ENCODE assay signal across 27 cellular contexts in the genomic region with DNA sequence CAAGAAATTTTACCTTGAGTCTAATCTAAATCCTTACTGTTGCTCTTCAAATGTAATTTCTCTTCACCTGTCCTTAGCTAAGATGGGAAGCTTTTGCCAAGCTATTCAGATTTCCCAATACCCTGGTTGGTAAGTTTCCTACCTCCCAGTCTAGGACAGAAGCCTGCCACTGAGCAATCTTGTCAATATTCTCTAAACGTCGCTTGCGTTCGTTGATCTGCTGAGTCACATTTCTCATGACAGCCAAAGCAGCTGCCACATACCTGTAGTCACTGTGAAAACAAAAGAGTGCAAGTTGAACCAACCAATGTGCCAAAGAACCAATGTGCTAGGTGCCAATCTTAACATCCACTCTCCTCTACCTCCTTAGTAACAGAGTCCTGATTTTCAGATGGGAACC.
"Had no signal": no experiment of that assay in that cellular context is flagged by ENCODE, and none has a peak within 500 bp of the region (broad histone marks: within the 10 kb centered on the region; RNA-seq: fewer than 3 reads in every experiment).

No MANE protein-coding gene starts in this region.

- H3K36me3 ChIP-seq: thyroid gland, transverse colon, uterus had no signal

- H3K27ac Mint-ChIP-seq: stimulated activated effector memory CD8-positive, alpha-beta T cell treated with anti-CD3 and anti-CD28 coated beads, Interleukin-12 subunit alpha, Interleukin-12 subunit beta, amount 100 ng/mL, for 72 hours; stimulated activated memory B cell treated with anti-CD40 and anti-IgM and Interleukin-4, amounts not matched to agents 10 μg/mL and 1 μg/mL and 100 μg/mL, for 72 hours; stimulated activated naive B cell treated with anti-CD40 and anti-IgM and Interleukin-4, amounts not matched to agents 10 μg/mL and 1 μg/mL and 100 μg/mL, for 72 hours; stimulated activated naive CD8-positive, alpha-beta T cell treated with anti-CD3 and anti-CD28 coated beads, Interleukin-15, amount 100 ng/mL, for 72 hours; stimulated activated naive CD8-positive, alpha-beta T cell treated with anti-CD3 and anti-CD28 coated beads, Interleukin-15, Interleukin-2, amounts not matched to agents 100 ng/mL and 50 ng/mL, for 24 hours; type B pancreatic cell had no signal

- DNase-seq: stimulated activated CD4-positive, alpha-beta T cell treated with anti-CD3 and anti-CD28 coated beads, Interleukin-2, amount 100 ng/mL, for 48 hours; stimulated activated CD4-positive, alpha-beta T cell treated with anti-CD3 and anti-CD28 coated beads, Interleukin-4, amount 100 ng/mL, for 1 hour; stimulated activated CD4-positive, alpha-beta T cell treated with anti-CD3 and anti-CD28 coated beads, Interleukin-4, amount 100 ng/mL, for 24 hours; stimulated activated CD4-positive, alpha-beta T cell treated with anti-CD3 and anti-CD28 coated beads, Interleukin-4, amount 100 ng/mL, for 4 hours; stimulated activated CD8-positive, alpha-beta memory T cell treated with anti-CD3 and anti-CD28 coated beads, Interleukin-4, amount 100 ng/mL, for 48 hours; stimulated activated naive B cell treated with anti-CD40 and anti-IgM and Interleukin-4, amounts not matched to agents 10 μg/mL and 1 μg/mL and 100 μg/mL, for 72 hours; stimulated activated naive CD4-positive, alpha-beta T cell; stimulated activated naive CD8-positive, alpha-beta T cell treated with anti-CD3 and anti-CD28 coated beads, Interleukin-15, amount 100 ng/mL, for 72 hours; stimulated activated naive CD8-positive, alpha-beta T cell treated with anti-CD3 and anti-CD28 coated beads, Interleukin-15, Interleukin-2, amounts not matched to agents 100 U/mL and 50 U/mL, for 24 hours; stomach; substantia nigra; testis; thyroid gland; tibial artery; transverse colon; trophoblast cell; upper lobe of left lung; upper lobe of right lung; uterus had no signal

- H3K27ac ChIP-seq: stomach, suprapubic skin, testis, thoracic aorta, thyroid gland, tibial artery, tibial nerve, transverse colon, upper lobe of left lung, upper lobe of right lung, uterus, vagina had no signal

- ATAC-seq: stimulated activated effector memory CD8-positive, alpha-beta T cell treated with anti-CD3 and anti-CD28 coated beads, Interleukin-12 subunit alpha, Interleukin-12 subunit beta, amount 100 ng/mL, for 72 hours; stimulated activated memory B cell treated with anti-CD40 and anti-IgM and Interleukin-4, amounts not matched to agents 10 μg/mL and 1 μg/mL and 100 μg/mL, for 72 hours; stimulated activated naive B cell treated with anti-CD40 and anti-IgM and Interleukin-4, amounts not matched to agents 10 μg/mL and 1 μg/mL and 100 μg/mL, for 72 hours; stimulated activated naive CD8-positive, alpha-beta T cell treated with anti-CD3 and anti-CD28 coated beads, Interleukin-15, amount 100 ng/mL, for 72 hours; stimulated activated naive CD8-positive, alpha-beta T cell treated with anti-CD3 and anti-CD28 coated beads, Interleukin-15, Interleukin-2, amounts not matched to agents 100 U/mL and 50 U/mL, for 24 hours; upper lobe of right lung had no signal

- H3K4me3 Mint-ChIP-seq: stimulated activated effector memory CD8-positive, alpha-beta T cell treated with anti-CD3 and anti-CD28 coated beads, Interleukin-12 subunit alpha, Interleukin-12 subunit beta, amount 100 ng/mL, for 72 hours; stimulated activated memory B cell treated with anti-CD40 and anti-IgM and Interleukin-4, amounts not matched to agents 10 μg/mL and 1 μg/mL and 100 μg/mL, for 72 hours; stimulated activated naive B cell treated with anti-CD40 and anti-IgM and Interleukin-4, amounts not matched to agents 10 μg/mL and 1 μg/mL and 100 μg/mL, for 72 hours; stimulated activated naive CD8-positive, alpha-beta T cell treated with anti-CD3 and anti-CD28 coated beads, Interleukin-15, amount 100 ng/mL, for 72 hours; stimulated activated naive CD8-positive, alpha-beta T cell treated with anti-CD3 and anti-CD28 coated beads, Interleukin-15, Interleukin-2, amounts not matched to agents 100 ng/mL and 50 ng/mL, for 24 hours; type B pancreatic cell had no signal

- H3K4me1 Mint-ChIP-seq: stimulated activated effector memory CD8-positive, alpha-beta T cell treated with anti-CD3 and anti-CD28 coated beads, Interleukin-12 subunit alpha, Interleukin-12 subunit beta, amount 100 ng/mL, for 72 hours; stimulated activated memory B cell treated with anti-CD40 and anti-IgM and Interleukin-4, amounts not matched to agents 10 μg/mL and 1 μg/mL and 100 μg/mL, for 72 hours; stimulated activated naive B cell treated with anti-CD40 and anti-IgM and Interleukin-4, amounts not matched to agents 10 μg/mL and 1 μg/mL and 100 μg/mL, for 72 hours; stimulated activated naive CD8-positive, alpha-beta T cell treated with anti-CD3 and anti-CD28 coated beads, Interleukin-15, amount 100 ng/mL, for 72 hours had no signal

- H3K4me1 ChIP-seq: stomach, suprapubic skin, testis, thyroid gland, tibial artery, tibial nerve, transverse colon, upper lobe of left lung, upper lobe of right lung, uterus, vagina had no signal

- H3K27me3 Mint-ChIP-seq: stimulated activated memory B cell treated with anti-CD40 and anti-IgM and Interleukin-4, amounts not matched to agents 10 μg/mL and 1 μg/mL and 100 μg/mL, for 72 hours; stimulated activated naive B cell treated with anti-CD40 and anti-IgM and Interleukin-4, amounts not matched to agents 10 μg/mL and 1 μg/mL and 100 μg/mL, for 72 hours; stimulated activated naive CD8-positive, alpha-beta T cell treated with anti-CD3 and anti-CD28 coated beads, Interleukin-15, amount 100 ng/mL, for 72 hours; stimulated activated naive CD8-positive, alpha-beta T cell treated with anti-CD3 and anti-CD28 coated beads, Interleukin-15, Interleukin-2, amounts not matched to agents 100 ng/mL and 50 ng/mL, for 24 hours; type B pancreatic cell had no signal

- H3K4me3 ChIP-seq: stomach, suprapubic skin, testis, thoracic aorta, thyroid gland, tibial artery, tibial nerve, transverse colon, upper lobe of left lung, upper lobe of right lung, uterus, vagina had no signal

- H3K27me3 ChIP-seq: suprapubic skin, testis, thyroid gland, tibial artery, transverse colon, upper lobe of left lung, upper lobe of right lung, uterus, vagina had no signal

- H3K9me3 ChIP-seq: stomach, suprapubic skin, testis, thoracic aorta, thyroid gland, tibial artery, tibial nerve, transverse colon, upper lobe of left lung, upper lobe of right lung, uterus, vagina had no signal

- H3K9me3 Mint-ChIP-seq: stimulated activated effector memory CD8-positive, alpha-beta T cell treated with anti-CD3 and anti-CD28 coated beads, Interleukin-12 subunit alpha, Interleukin-12 subunit beta, amount 100 ng/mL, for 72 hours; stimulated activated memory B cell treated with anti-CD40 and anti-IgM and Interleukin-4, amounts not matched to agents 10 μg/mL and 1 μg/mL and 100 μg/mL, for 72 hours; stimulated activated naive B cell treated with anti-CD40 and anti-IgM and Interleukin-4, amounts not matched to agents 10 μg/mL and 1 μg/mL and 100 μg/mL, for 72 hours; stimulated activated naive CD8-positive, alpha-beta T cell treated with anti-CD3 and anti-CD28 coated beads, Interleukin-15, amount 100 ng/mL, for 72 hours; stimulated activated naive CD8-positive, alpha-beta T cell treated with anti-CD3 and anti-CD28 coated beads, Interleukin-15, Interleukin-2, amounts not matched to agents 100 ng/mL and 50 ng/mL, for 24 hours; type B pancreatic cell had no signal
